ENCODE assay signal across 31 cellular contexts in the genomic region with DNA sequence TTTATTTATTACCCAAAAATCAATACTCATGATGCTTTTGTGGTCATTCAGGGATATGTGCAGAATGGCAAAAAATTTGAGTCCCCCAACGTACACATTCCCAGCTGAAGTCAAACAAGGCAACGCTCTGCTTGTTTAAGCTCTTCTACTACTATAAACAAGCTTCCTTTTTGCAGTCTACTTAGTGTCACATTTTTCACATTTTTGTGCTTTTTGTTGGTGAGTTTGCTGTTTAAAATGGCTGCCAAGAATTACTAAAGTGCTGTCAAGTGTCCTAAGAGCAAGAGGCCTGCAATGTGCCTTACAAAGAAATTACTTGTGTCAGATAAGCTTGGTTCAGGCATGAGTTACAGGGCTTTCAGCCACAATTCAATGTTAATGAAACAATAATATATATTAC. TPM values are rescaled to one million over a fixed set of nuclear protein-coding genes. Genes with fewer than 3 reads are reported as not detected.
A peak's percentile ranks its signal among the peaks of the same experiment; 100 is the strongest.
DNase-seq lines count a peak whose midpoint lies in the region; ATAC-seq, FAIRE-seq and TF ChIP-seq lines count a peak whose summit lies in the region.
"Had no signal": no experiment of that assay in that cellular context is flagged by ENCODE, and none has a peak within 500 bp of the region (broad histone marks: within the 10 kb centered on the region; RNA-seq: fewer than 3 reads in every experiment).

No MANE protein-coding gene starts in this region.

- H3K4me3 ChIP-seq in AG04449 (ENCODE audit: low read depth, low read length) (no peak overlapping the region), fibroblast of villous mesenchyme (ENCODE audit: low read depth, low read length) (no peak overlapping the region)
- H3K4me3 ChIP-seq in CD4-positive, alpha-beta memory T cell (ENCODE audit: low read length in 2 of 2) = no peak overlapping the region
- H3K4me3 ChIP-seq: BLaER1 treated with 17β-estradiol and CSF1 and Interleukin-3, amounts not matched to agents 10 nM and 100 nM; hepatocyte; psoas muscle; SJSA1; transverse colon had no signal

- DNase-seq in AG04449 (ENCODE audit: low read depth, low spot score) (peak; percentile 37), HTR-8/SVneo (ENCODE audit: insufficient read length, low spot score) (no peak), fibroblast of villous mesenchyme (ENCODE audit: low read depth) (peak; percentile 16), neural crest cell (ENCODE audit: low read depth, low spot score) (no peak), DMS53 (lab: John Stamatoyannopoulos, UW) (no peak), posterior cingulate gyrus (no peak)
- DNase-seq in stimulated activated naive B cell treated with anti-CD40 and anti-IgM and Interleukin-4, amounts not matched to agents 10 μg/mL and 1 μg/mL and 100 μg/mL, for 72 hours = no peak
- no peak for DNase-seq in CD4-positive, alpha-beta memory T cell
- DNase-seq: activated CD4-positive, alpha-beta T cell treated with anti-CD3 and anti-CD28 coated beads, Interleukin-2, amount 50 U/mL, for 1 hour; activated CD8-positive, alpha-beta memory T cell treated with anti-CD3 and anti-CD28 coated beads, Interleukin-2, amount 50 U/mL, for 48 hours; islet precursor cell; Karpas-422; NCI-H2029; psoas muscle; small intestine; T-helper 2 cell; transverse colon had no signal

- no peaks in the 10 kb centered on the region for H3K9me3 Mint-ChIP-seq in neural crest cell
- H3K9me3 Mint-ChIP-seq in stimulated activated naive B cell treated with anti-CD40 and anti-IgM and Interleukin-4, amounts not matched to agents 10 μg/mL and 1 μg/mL and 100 μg/mL, for 72 hours = no peaks in the 10 kb centered on the region
- H3K9me3 Mint-ChIP-seq in CD4-positive, alpha-beta memory T cell = peaks cover 0 to 6% (median 0%) of the 10 kb centered on the region in 8 donors
- H3K9me3 Mint-ChIP-seq: dendritic cell treated with granulocyte-macrophage colony-stimulating factor and Interleukin-4, amounts not matched to agents 40 ng/mL and 50 ng/mL, for 4 days; natural killer cell treated with Interleukin-12 subunit alpha and Interleukin-12 subunit beta and Interleukin-15 and Interleukin-18, amount 100 ng/mL, for 72 hours; stimulated activated naive CD8-positive, alpha-beta T cell treated with anti-CD3 and anti-CD28 coated beads, Interleukin-15, Interleukin-2, amounts not matched to agents 100 ng/mL and 50 ng/mL, for 24 hours had no signal

- no peaks in the 10 kb centered on the region for H3K36me3 ChIP-seq in CD4-positive, alpha-beta memory T cell (ENCODE audit: insufficient read depth, low read length)
- H3K36me3 ChIP-seq: BLaER1 treated with 17β-estradiol and CSF1 and Interleukin-3, amounts not matched to agents 10 nM and 100 nM; SJSA1; transverse colon had no signal

- ATAC-seq in stimulated activated naive B cell treated with anti-CD40 and anti-IgM and Interleukin-4, amounts not matched to agents 10 μg/mL and 1 μg/mL and 100 μg/mL, for 72 hours (replicated peaks) = no peak
- ATAC-seq: natural killer cell treated with Interleukin-12 subunit alpha and Interleukin-12 subunit beta and Interleukin-15 and Interleukin-18, amount 100 ng/mL, for 72 hours; psoas muscle had no signal

- H3K4me1 Mint-ChIP-seq in neural crest cell = peaks cover 26% of the 10 kb centered on the region
- no peaks in the 10 kb centered on the region for H3K4me1 Mint-ChIP-seq in stimulated activated naive B cell treated with anti-CD40 and anti-IgM and Interleukin-4, amounts not matched to agents 10 μg/mL and 1 μg/mL and 100 μg/mL, for 72 hours
- no peaks in the 10 kb centered on the region for H3K4me1 Mint-ChIP-seq in CD4-positive, alpha-beta memory T cell

- CTCF ChIA-PET in AG04449 (lab: Yijun Ruan, JAX) = no interaction called here
- CTCF ChIA-PET in CD4-positive, alpha-beta memory T cell (lab: Charles Lee; ENCODE audit: partially characterized antibody) = no interaction called here

- no peaks in the 10 kb centered on the region for H3K27me3 ChIP-seq in CD4-positive, alpha-beta memory T cell (ENCODE audit: insufficient read depth, low read length)
- H3K27me3 ChIP-seq: BLaER1 treated with 17β-estradiol and CSF1 and Interleukin-3, amounts not matched to agents 10 nM and 100 nM; hepatocyte; SJSA1; transverse colon had no signal

- TF ChIP-seq CTCF in AG04449 (IDR thresholded peaks at IDR 0.05; ENCODE audit: insufficient read depth, low read length, missing control alignments) (no peak), fibroblast of villous mesenchyme (IDR thresholded peaks at IDR 0.05; ENCODE audit: insufficient read depth, low read depth, low read length) (no peak), neural crest cell (conservative IDR thresholded peaks at IDR 0.05) (no peak)

- no peak overlapping the region for H3K4me3 Mint-ChIP-seq in neural crest cell
- H3K4me3 Mint-ChIP-seq in stimulated activated naive B cell treated with anti-CD40 and anti-IgM and Interleukin-4, amounts not matched to agents 10 μg/mL and 1 μg/mL and 100 μg/mL, for 72 hours = no peak overlapping the region
- H3K4me3 Mint-ChIP-seq in CD4-positive, alpha-beta memory T cell = no peak overlapping the region
- H3K4me3 Mint-ChIP-seq: dendritic cell treated with granulocyte-macrophage colony-stimulating factor and Interleukin-4, amounts not matched to agents 40 ng/mL and 50 ng/mL, for 4 days; natural killer cell treated with Interleukin-12 subunit alpha and Interleukin-12 subunit beta and Interleukin-15 and Interleukin-18, amount 100 ng/mL, for 72 hours; stimulated activated naive CD8-positive, alpha-beta T cell treated with anti-CD3 and anti-CD28 coated beads, Interleukin-15, Interleukin-2, amounts not matched to agents 100 ng/mL and 50 ng/mL, for 24 hours had no signal

- FAIRE-seq in HTR-8/SVneo (lab: Jason Lieb, UNC) = peak; percentile 20
- FAIRE-seq: D721Med, RCC 7860, small intestine had no signal

- peak overlapping the region; percentile 79 for H3K27ac Mint-ChIP-seq in neural crest cell (ENCODE audit: unreplicated experiment)
- H3K27ac Mint-ChIP-seq in stimulated activated naive B cell treated with anti-CD40 and anti-IgM and Interleukin-4, amounts not matched to agents 10 μg/mL and 1 μg/mL and 100 μg/mL, for 72 hours = no peak overlapping the region
- H3K27ac Mint-ChIP-seq in CD4-positive, alpha-beta memory T cell = no peak overlapping the region
- H3K27ac Mint-ChIP-seq: dendritic cell treated with granulocyte-macrophage colony-stimulating factor and Interleukin-4, amounts not matched to agents 40 ng/mL and 50 ng/mL, for 4 days; natural killer cell treated with Interleukin-12 subunit alpha and Interleukin-12 subunit beta and Interleukin-15 and Interleukin-18, amount 100 ng/mL, for 72 hours; stimulated activated naive CD8-positive, alpha-beta T cell treated with anti-CD3 and anti-CD28 coated beads, Interleukin-15, Interleukin-2, amounts not matched to agents 100 ng/mL and 50 ng/mL, for 24 hours had no signal

- POLR2A ChIA-PET in AG04449 (lab: Yijun Ruan, JAX) = no interaction called here
- POLR2A ChIA-PET in CD4-positive, alpha-beta memory T cell (lab: Charles Lee; ENCODE audit: partially characterized antibody) = no interaction called here

- no peak overlapping the region for H3K27ac ChIP-seq in CD4-positive, alpha-beta memory T cell (ENCODE audit: low read depth, low read length)
- H3K27ac ChIP-seq: BLaER1 treated with 17β-estradiol and CSF1 and Interleukin-3, amounts not matched to agents 10 nM and 100 nM; hepatocyte; psoas muscle; SJSA1; transverse colon had no signal

- no peaks in the 10 kb centered on the region for H3K9me3 ChIP-seq in CD4-positive, alpha-beta memory T cell (ENCODE audit: control insufficient read depth in 1 of 2, low read length in 2 of 2)
- H3K9me3 ChIP-seq: psoas muscle, SJSA1, transverse colon had no signal

- H3K27me3 Mint-ChIP-seq in neural crest cell (ENCODE audit: low read depth) = peaks cover 4% of the 10 kb centered on the region
- peaks cover 11 to 37% of the 10 kb centered on the region in 2 donors for H3K27me3 Mint-ChIP-seq in stimulated activated naive B cell treated with anti-CD40 and anti-IgM and Interleukin-4, amounts not matched to agents 10 μg/mL and 1 μg/mL and 100 μg/mL, for 72 hours
- peaks cover 9 to 16% of the 10 kb centered on the region in 2 donors for H3K27me3 Mint-ChIP-seq in CD4-positive, alpha-beta memory T cell

- no peaks in the 10 kb centered on the region for H3K36me3 Mint-ChIP-seq in neural crest cell (ENCODE audit: low read depth)
- H3K36me3 Mint-ChIP-seq in stimulated activated naive B cell treated with anti-CD40 and anti-IgM and Interleukin-4, amounts not matched to agents 10 μg/mL and 1 μg/mL and 100 μg/mL, for 72 hours = no peaks in the 10 kb centered on the region
- H3K36me3 Mint-ChIP-seq in CD4-positive, alpha-beta memory T cell = no peaks in the 10 kb centered on the region
- H3K36me3 Mint-ChIP-seq: natural killer cell treated with Interleukin-12 subunit alpha and Interleukin-12 subunit beta and Interleukin-15 and Interleukin-18, amount 100 ng/mL, for 72 hours had no signal

- H3K4me1 ChIP-seq in CD4-positive, alpha-beta memory T cell (ENCODE audit: insufficient read depth, low read length) = no peaks in the 10 kb centered on the region
- H3K4me1 ChIP-seq: psoas muscle, SJSA1, transverse colon had no signal

- intact Hi-C loops in CD4-positive, alpha-beta memory T cell (cut with micrococcal nuclease) = no loop called here
- intact Hi-C loops in posterior cingulate gyrus (cut with DNase I) = no loop called here

RNA-seq across cellular contexts. Expression of gene WFDC8, which starts 2.1 kb away (rescaled TPM):
- total RNA-seq in fibroblast of villous mesenchyme (not detected in 2 replicates), neural crest cell (not detected in 2 replicates)
- total RNA-seq in CD4-positive, alpha-beta memory T cell = not detected
- polyA plus RNA-seq in CD4-positive, alpha-beta memory T cell = not detected
- total RNA-seq: A172; G401; H4; hepatocyte; HT-29; mesenteric fat pad; natural killer cell treated with Interleukin-12 subunit alpha and Interleukin-12 subunit beta and Interleukin-15 and Interleukin-18, amount 100 ng/mL, for 72 hours; psoas muscle; SJSA1; transverse colon had no signal
- polyA plus RNA-seq: adipose tissue, hepatocyte, psoas muscle, small intestine had no signal

RNA-seq across cellular contexts. Expression of gene EPPIN, which starts 29.8 kb away (rescaled TPM):
- total RNA-seq in fibroblast of villous mesenchyme = not detected in 2 replicates
- not detected in 2 replicates for total RNA-seq in neural crest cell
- not detected for total RNA-seq in CD4-positive, alpha-beta memory T cell
- polyA plus RNA-seq in CD4-positive, alpha-beta memory T cell = not detected
- total RNA-seq: A172; G401; H4; hepatocyte; HT-29; mesenteric fat pad; natural killer cell treated with Interleukin-12 subunit alpha and Interleukin-12 subunit beta and Interleukin-15 and Interleukin-18, amount 100 ng/mL, for 72 hours; psoas muscle; SJSA1; transverse colon had no signal
- polyA plus RNA-seq: adipose tissue, hepatocyte, psoas muscle, small intestine had no signal

RNA-seq across cellular contexts. Expression of gene WFDC6, which starts 37.7 kb away (rescaled TPM):
- total RNA-seq in fibroblast of villous mesenchyme = not detected in 2 replicates
- total RNA-seq in neural crest cell = not detected in 2 replicates
- not detected for total RNA-seq in CD4-positive, alpha-beta memory T cell
- polyA plus RNA-seq in CD4-positive, alpha-beta memory T cell = not detected
- total RNA-seq: A172; G401; H4; hepatocyte; HT-29; mesenteric fat pad; natural killer cell treated with Interleukin-12 subunit alpha and Interleukin-12 subunit beta and Interleukin-15 and Interleukin-18, amount 100 ng/mL, for 72 hours; psoas muscle; SJSA1; transverse colon had no signal
- polyA plus RNA-seq: adipose tissue, hepatocyte, psoas muscle, small intestine had no signal

RNA-seq across cellular contexts. Expression of gene WFDC10A, which starts 52.5 kb away (rescaled TPM):
- total RNA-seq in fibroblast of villous mesenchyme = not detected in 2 replicates
- not detected in 2 replicates for total RNA-seq in neural crest cell
- not detected for total RNA-seq in CD4-positive, alpha-beta memory T cell
- not detected for polyA plus RNA-seq in CD4-positive, alpha-beta memory T cell
- total RNA-seq: A172; G401; H4; hepatocyte; HT-29; mesenteric fat pad; natural killer cell treated with Interleukin-12 subunit alpha and Interleukin-12 subunit beta and Interleukin-15 and Interleukin-18, amount 100 ng/mL, for 72 hours; psoas muscle; SJSA1; transverse colon had no signal
- polyA plus RNA-seq: adipose tissue, hepatocyte, psoas muscle, small intestine had no signal

RNA-seq across cellular contexts. Expression of gene WFDC9, which starts 54.1 kb away (rescaled TPM):
- not detected in 2 replicates for total RNA-seq in fibroblast of villous mesenchyme
- not detected in 2 replicates for total RNA-seq in neural crest cell
- total RNA-seq in CD4-positive, alpha-beta memory T cell = not detected
- not detected for polyA plus RNA-seq in CD4-positive, alpha-beta memory T cell
- total RNA-seq: A172; G401; H4; hepatocyte; HT-29; mesenteric fat pad; natural killer cell treated with Interleukin-12 subunit alpha and Interleukin-12 subunit beta and Interleukin-15 and Interleukin-18, amount 100 ng/mL, for 72 hours; psoas muscle; SJSA1; transverse colon had no signal
- polyA plus RNA-seq: adipose tissue, hepatocyte, psoas muscle, small intestine had no signal

Comparison
In these comparisons a context has a peak if more than half of its experiments do, and no peak if none do; other contexts are left out.
1. DNase-seq: peak in AG04449 (single experiment) and fibroblast of villous mesenchyme (single experiment); none in HTR-8/SVneo (single experiment), neural crest cell (single experiment), DMS53 (single experiment), stimulated activated naive B cell treated with anti-CD40 and anti-IgM and Interleukin-4, amounts not matched to agents 10 μg/mL and 1 μg/mL and 100 μg/mL, for 72 hours (single experiment), CD4-positive, alpha-beta memory T cell (0 of 5) and posterior cingulate gyrus (0 of 10).